1 cellular context compared by ENCODE assay signal in genomic region chr4:14084598-14084997, GRCh38.
TF ChIP-seq lines count a peak whose summit lies in the region.

No MANE protein-coding gene starts in this region.

TF ChIP-seq in H1, 55 proteins besides CTCF, POLR2A, EP300 and RAD21:
- TF ChIP-seq CHD7 (IDR thresholded peaks at IDR 0.05; ENCODE audit: insufficient replicate concordance, low read length) (peak; percentile 53), HDAC6 (IDR thresholded peaks at IDR 0.05; ENCODE audit: low read depth, low read length) (no peak), TCF12 (IDR thresholded peaks at IDR 0.05; ENCODE audit: low read depth, low read length) (no peak), POU5F1 (IDR thresholded peaks at IDR 0.05; ENCODE audit: low read depth, low read length) (peak; percentile 72), GTF2F1 (IDR thresholded peaks at IDR 0.05; ENCODE audit: borderline replicate concordance, low read depth, low read length) (no peak), RXRA (IDR thresholded peaks at IDR 0.05; ENCODE audit: insufficient read depth, low read depth, low read length) (no peak), CHD2 (IDR thresholded peaks at IDR 0.05; ENCODE audit: low read length) (no peak), CBX8 (IDR thresholded peaks at IDR 0.05; ENCODE audit: borderline replicate concordance, low read depth, low read length) (no peak), RBBP5 (IDR thresholded peaks at IDR 0.05; ENCODE audit: borderline replicate concordance, low read depth, low read length) (no peak), RNF2 (IDR thresholded peaks at IDR 0.05; ENCODE audit: borderline replicate concordance, low read depth, low read length, missing control alignments, poor library complexity, severe bottlenecking) (no peak), SUZ12 (IDR thresholded peaks at IDR 0.05; ENCODE audit: low read length) (no peak), GABPA (IDR thresholded peaks at IDR 0.05; ENCODE audit: borderline replicate concordance, insufficient read depth, low read length) (no peak), KDM5A (IDR thresholded peaks at IDR 0.05; ENCODE audit: low read length) (no peak), SAP30 (IDR thresholded peaks at IDR 0.05; ENCODE audit: insufficient read depth, insufficient replicate concordance, low read length) (no peak), ZNF274 (IDR thresholded peaks at IDR 0.05; ENCODE audit: borderline replicate concordance, extremely low read depth, low read length) (no peak), EZH2 (IDR thresholded peaks at IDR 0.05; ENCODE audit: low read depth, low read length, severe bottlenecking) (no peak), ATF2 (IDR thresholded peaks at IDR 0.05; ENCODE audit: low read length) (no peak), E2F6 (IDR thresholded peaks at IDR 0.05) (no peak), SP2 (IDR thresholded peaks at IDR 0.05; ENCODE audit: low read length) (no peak), CTBP2 (IDR thresholded peaks at IDR 0.05; ENCODE audit: borderline replicate concordance, insufficient read depth, insufficient read length, low read length) (no peak), CEBPB (IDR thresholded peaks at IDR 0.05; ENCODE audit: low read depth, low read length) (no peak), BACH1 (IDR thresholded peaks at IDR 0.05; ENCODE audit: low read length) (no peak), BCL11A (IDR thresholded peaks at IDR 0.05; ENCODE audit: low read depth in 2 of 2, low read length in 2 of 2) (peak in 1 of 2 experiments; percentile 1), JUN (IDR thresholded peaks at IDR 0.05; ENCODE audit: low read depth, low read length) (no peak), MAX (IDR thresholded peaks at IDR 0.05) (no peak), KDM1A (IDR thresholded peaks at IDR 0.05; ENCODE audit: borderline replicate concordance, low read length) (no peak), POLR2AphosphoS5 (IDR thresholded peaks at IDR 0.05; ENCODE audit: low read depth, low read length) (no peak), BRCA1 (IDR thresholded peaks at IDR 0.05; ENCODE audit: low read depth, low read length) (no peak), SP1 (IDR thresholded peaks at IDR 0.05; ENCODE audit: low read depth, low read length) (0 out of 2 replicates have a peak, but pooled peaks have one; percentile 22), MAFK (IDR thresholded peaks at IDR 0.05; ENCODE audit: low read depth, low read length) (no peak), FOSL1 (IDR thresholded peaks at IDR 0.05; ENCODE audit: insufficient read depth, low read depth, low read length) (no peak), CHD1 (IDR thresholded peaks at IDR 0.05; ENCODE audit: low read depth, low read length) (no peak), USF2 (IDR thresholded peaks at IDR 0.05; ENCODE audit: low read length) (no peak), TAF1 (IDR thresholded peaks at IDR 0.05; ENCODE audit: low read depth, low read length) (no peak), HDAC2 (IDR thresholded peaks at IDR 0.05; ENCODE audit: borderline replicate concordance in 1 of 2, low read depth in 2 of 2, low read length in 2 of 2) (0 out of 4 replicates have a peak, but pooled peaks of 1 of the 2 experiments have one; percentile 22), ATF3 (IDR thresholded peaks at IDR 0.05; ENCODE audit: insufficient read depth, low read depth, low read length) (no peak), JUND (IDR thresholded peaks at IDR 0.05; ENCODE audit: low read length) (no peak), NRF1 (IDR thresholded peaks at IDR 0.05; ENCODE audit: low read depth, low read length) (no peak), SRF (IDR thresholded peaks at IDR 0.05; ENCODE audit: low read depth, low read length) (no peak), TEAD4 (IDR thresholded peaks at IDR 0.05; ENCODE audit: low read depth, low read length) (no peak)
